Comparison of ENCODE assay signal across 18 cellular contexts in genomic region chr13:50156140-50156539, GRCh38.
DNase-seq lines count a peak whose midpoint lies in the region; ATAC-seq and TF ChIP-seq lines count a peak whose summit lies in the region.
"Had no signal": no experiment of that assay in that cellular context is flagged by ENCODE, and none has a peak within 500 bp of the region (broad histone marks: within the 10 kb centered on the region; RNA-seq: fewer than 3 reads in every experiment).

No MANE protein-coding gene starts in this region.

- no peak overlapping the region for H3K4me3 Mint-ChIP-seq in HFFc6
- no peak overlapping the region for H3K4me3 Mint-ChIP-seq in activated naive CD8-positive, alpha-beta T cell treated with anti-CD3 and anti-CD28 coated beads for 36 hours
- H3K4me3 Mint-ChIP-seq in T-helper 2 cell treated with Interferon-gamma antibody and Interleukin-4, amounts not matched to agents 5 μg/mL and 100 μg/mL, for 36 hours = no peak overlapping the region
- H3K4me3 Mint-ChIP-seq: activated T-cell treated with anti-CD3 and anti-CD28 coated beads, Interleukin-2, amount 50 U/mL, for 4 hours; naive thymus-derived CD8-positive, alpha-beta T cell had no signal

- H3K36me3 Mint-ChIP-seq in HFFc6 (ENCODE audit: low read depth) = no peaks in the 10 kb centered on the region
- no peaks in the 10 kb centered on the region for H3K36me3 Mint-ChIP-seq in activated naive CD8-positive, alpha-beta T cell treated with anti-CD3 and anti-CD28 coated beads for 36 hours
- H3K36me3 Mint-ChIP-seq in T-helper 2 cell treated with Interferon-gamma antibody and Interleukin-4, amounts not matched to agents 5 μg/mL and 100 μg/mL, for 36 hours (ENCODE audit: low read depth) = no peaks in the 10 kb centered on the region
- H3K36me3 Mint-ChIP-seq: naive thymus-derived CD8-positive, alpha-beta T cell had no signal

- no peak overlapping the region for H3K27ac Mint-ChIP-seq in HFFc6
- H3K27ac Mint-ChIP-seq in activated naive CD8-positive, alpha-beta T cell treated with anti-CD3 and anti-CD28 coated beads for 36 hours = no peak overlapping the region
- H3K27ac Mint-ChIP-seq in T-helper 2 cell treated with Interferon-gamma antibody and Interleukin-4, amounts not matched to agents 5 μg/mL and 100 μg/mL, for 36 hours = no peak overlapping the region
- H3K27ac Mint-ChIP-seq: naive thymus-derived CD8-positive, alpha-beta T cell had no signal

- ATAC-seq in HG03135 (IDR thresholded peaks at IDR 0.05; ENCODE audit: unreplicated experiment) = no peak
- no peak for ATAC-seq in GM21367 (IDR thresholded peaks at IDR 0.05; ENCODE audit: unreplicated experiment)
- ATAC-seq: activated T-cell treated with anti-CD3 and anti-CD28 coated beads, Interleukin-2, amount 50 U/mL, for 4 hours; esophagus mucosa; naive thymus-derived CD8-positive, alpha-beta T cell; SK-N-SH treated with all-trans-retinoic acid at 6 μM for 48 hours had no signal

- TF ChIP-seq CTCF in HFFc6 (IDR thresholded peaks at IDR 0.05) = no peak

- no peaks in the 10 kb centered on the region for H3K9me3 Mint-ChIP-seq in HFFc6
- no peaks in the 10 kb centered on the region for H3K9me3 Mint-ChIP-seq in activated naive CD8-positive, alpha-beta T cell treated with anti-CD3 and anti-CD28 coated beads for 36 hours
- no peaks in the 10 kb centered on the region for H3K9me3 Mint-ChIP-seq in T-helper 2 cell treated with Interferon-gamma antibody and Interleukin-4, amounts not matched to agents 5 μg/mL and 100 μg/mL, for 36 hours
- H3K9me3 Mint-ChIP-seq: activated T-cell treated with anti-CD3 and anti-CD28 coated beads, Interleukin-2, amount 50 U/mL, for 4 hours; naive thymus-derived CD8-positive, alpha-beta T cell had no signal

- H3K4me1 Mint-ChIP-seq in HFFc6 (ENCODE audit: low read depth) = peaks cover 26% of the 10 kb centered on the region
- peaks cover 7% of the 10 kb centered on the region for H3K4me1 Mint-ChIP-seq in activated naive CD8-positive, alpha-beta T cell treated with anti-CD3 and anti-CD28 coated beads for 36 hours
- H3K4me1 Mint-ChIP-seq in T-helper 2 cell treated with Interferon-gamma antibody and Interleukin-4, amounts not matched to agents 5 μg/mL and 100 μg/mL, for 36 hours (ENCODE audit: low read depth) = peaks cover 2% of the 10 kb centered on the region

- DNase-seq in AG08395 (ENCODE audit: low spot score) = peak; percentile 79
- peak; percentile 34 for DNase-seq in HFFc6
- DNase-seq in astrocyte of the hippocampus (ENCODE audit: low read depth, low spot score) = peak; percentile 73
- peak; percentile 51 for DNase-seq in kidney tubule cell (ENCODE audit: low spot score)
- no peak for DNase-seq in activated naive CD8-positive, alpha-beta T cell treated with anti-CD3 and anti-CD28 coated beads for 36 hours
- DNase-seq in T-helper 2 cell treated with Interferon-gamma antibody and Interleukin-4, amounts not matched to agents 5 μg/mL and 100 μg/mL, for 36 hours (ENCODE audit: low spot score) = no peak
- DNase-seq: activated CD4-positive, alpha-beta T cell treated with anti-CD3 and anti-CD28 coated beads, Interleukin-2, amount 50 U/mL, for 4 hours; activated T-cell treated with anti-CD3 and anti-CD28 coated beads, Interleukin-2, amount 50 U/mL, for 4 hours; AML-193; naive thymus-derived CD8-positive, alpha-beta T cell; NCI-H345; retina; stimulated activated CD4-positive, alpha-beta T cell treated with anti-CD3 and anti-CD28 coated beads, Interleukin-4, amount 100 ng/mL, for 1 hour; transverse colon had no signal

- H3K27me3 Mint-ChIP-seq in HFFc6 (ENCODE audit: insufficient read depth) = peaks cover 11% of the 10 kb centered on the region
- peaks cover 9% of the 10 kb centered on the region for H3K27me3 Mint-ChIP-seq in activated naive CD8-positive, alpha-beta T cell treated with anti-CD3 and anti-CD28 coated beads for 36 hours
- peaks cover 69% of the 10 kb centered on the region for H3K27me3 Mint-ChIP-seq in T-helper 2 cell treated with Interferon-gamma antibody and Interleukin-4, amounts not matched to agents 5 μg/mL and 100 μg/mL, for 36 hours (ENCODE audit: low read depth)

Comparison
In these comparisons a context has a peak if more than half of its experiments do, and no peak if none do; other contexts are left out.
1. DNase-seq: peak in AG08395 (single experiment), HFFc6 (single experiment), astrocyte of the hippocampus (single experiment) and kidney tubule cell (single experiment); none in activated naive CD8-positive, alpha-beta T cell treated with anti-CD3 and anti-CD28 coated beads for 36 hours (single experiment) and T-helper 2 cell treated with Interferon-gamma antibody and Interleukin-4, amounts not matched to agents 5 μg/mL and 100 μg/mL, for 36 hours (single experiment).